In the genomic region with DNA sequence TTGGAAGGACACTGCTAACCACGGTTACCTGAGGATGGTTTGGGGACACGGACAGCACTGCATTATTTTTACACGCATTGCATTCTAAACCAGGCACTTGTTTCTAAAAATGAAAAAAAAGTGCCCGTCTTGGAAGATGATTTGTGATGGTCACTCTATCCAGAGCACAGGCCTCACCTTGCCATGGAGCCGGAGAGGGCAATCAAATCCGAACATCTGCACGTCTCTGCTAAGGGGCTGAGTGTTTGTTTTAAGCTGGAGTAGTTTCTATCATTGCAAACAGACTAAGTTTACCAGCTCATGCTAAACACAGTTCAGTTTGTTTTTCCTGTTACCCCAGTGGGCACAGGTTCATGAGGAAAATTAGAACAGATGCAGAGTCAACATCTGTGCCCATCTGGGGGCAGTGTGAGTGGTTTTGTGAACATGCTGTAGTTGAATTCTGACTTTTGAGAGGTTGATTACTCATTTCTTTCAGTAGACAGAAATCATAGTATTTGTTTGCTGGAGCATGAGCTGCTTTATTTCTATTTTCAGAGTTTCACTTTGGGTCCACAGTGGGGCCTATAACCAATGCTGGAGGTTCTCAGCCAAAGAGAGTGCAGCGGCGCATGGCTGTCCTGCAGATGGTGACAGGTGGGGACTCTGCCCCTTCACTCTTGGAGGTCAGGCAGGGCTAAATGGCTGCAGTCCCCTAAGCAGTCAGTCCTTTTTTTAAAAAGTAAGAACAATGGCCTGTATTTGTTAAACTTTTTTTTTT, we compare ENCODE assay signal across 8 cellular contexts.
A peak's percentile ranks its signal among the peaks of the same experiment; 100 is the strongest.
DNase-seq lines count a peak whose midpoint lies in the region; ATAC-seq and TF ChIP-seq lines count a peak whose summit lies in the region.

No MANE protein-coding gene starts in this region.

- no peak overlapping the region for H3K4me3 ChIP-seq in ascending aorta

- intact Hi-C loops in ascending aorta (cut with DNase I): no loop called here

- H3K27ac ChIP-seq in KOPT-K1 (ENCODE audit: low read depth, low read length, poor library complexity, severe bottlenecking) (peak overlapping the region; percentile 65), epithelial cell of prostate (peak overlapping the region; percentile 58), ascending aorta (no peak overlapping the region)

- no peak for TF ChIP-seq CTCF in ascending aorta (IDR thresholded peaks at IDR 0.05)

- no peak for DNase-seq in epithelial cell of prostate (ENCODE audit: low read depth, low spot score)
- DNase-seq in ascending aorta (ENCODE audit: low spot score in 2 of 2): no peak
- DNase-seq in dermis blood vessel endothelial cell: no peak
- DNase-seq in NCI-H1930 (lab: John Stamatoyannopoulos, UW): no peak
- no peak for DNase-seq in NCI-H146 treated with DMSO at 0.1 percent for 48 hours (lab: John Stamatoyannopoulos, UW; ENCODE audit: unreplicated experiment)

- no peaks in the 10 kb centered on the region for H3K27me3 ChIP-seq in ascending aorta

- H3K9me3 ChIP-seq in KOPT-K1 (ENCODE audit: insufficient read depth, low read length, poor library complexity, severe bottlenecking) (peaks cover under 1% of the 10 kb centered on the region), ascending aorta (no peaks in the 10 kb centered on the region)

- H3K36me3 ChIP-seq in KOPT-K1 (ENCODE audit: insufficient read depth, low read length) (no peaks in the 10 kb centered on the region), ascending aorta (no peaks in the 10 kb centered on the region)

- peak; percentile 54 for ATAC-seq in GM18498 (IDR thresholded peaks at IDR 0.05; ENCODE audit: unreplicated experiment)
- ATAC-seq in GM21447 (IDR thresholded peaks at IDR 0.05; ENCODE audit: unreplicated experiment): peak; percentile 54

- H3K4me1 ChIP-seq in ascending aorta: peaks cover 0 to 3% of the 10 kb centered on the region in 2 donors

Comparison
In these comparisons a context has a peak if more than half of its experiments do, and no peak if none do; other contexts are left out.
1. H3K27ac ChIP-seq: peak in KOPT-K1 (single experiment) and epithelial cell of prostate (single experiment); none in ascending aorta (0 of 2).